Comparison of ENCODE assay signal across 22 cellular contexts in the genomic region with DNA sequence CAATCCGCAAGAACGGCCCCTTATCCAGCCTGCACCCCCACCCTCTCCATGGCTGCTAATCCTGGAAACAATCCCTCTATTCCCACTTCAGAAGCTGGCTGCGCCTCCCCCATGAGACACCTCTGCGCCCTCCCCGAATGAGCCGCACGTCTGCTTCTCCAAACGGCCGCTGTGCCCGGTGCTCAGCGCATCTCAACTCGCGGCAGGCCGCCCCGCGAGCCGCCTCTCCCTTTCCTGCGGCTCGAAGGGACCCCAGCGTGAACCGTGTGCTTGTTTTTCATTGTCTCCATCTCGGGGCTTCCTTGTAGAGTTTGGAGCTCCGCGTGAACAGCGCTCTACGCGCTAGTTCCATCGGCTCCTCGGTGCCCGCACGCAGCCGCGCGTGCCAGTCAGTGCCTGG. TPM values are rescaled to one million over a fixed set of nuclear protein-coding genes. Genes with fewer than 3 reads are reported as not detected.
A peak's percentile ranks its signal among the peaks of the same experiment; 100 is the strongest.
DNase-seq lines count a peak whose midpoint lies in the region; ATAC-seq, FAIRE-seq and TF ChIP-seq lines count a peak whose summit lies in the region.
"Had no signal": no experiment of that assay in that cellular context is flagged by ENCODE, and none has a peak within 500 bp of the region (broad histone marks: within the 10 kb centered on the region; RNA-seq: fewer than 3 reads in every experiment).

No MANE protein-coding gene starts in this region.

- peaks cover 3% of the 10 kb centered on the region for H3K27me3 Mint-ChIP-seq in activated T-helper 17 cell treated with anti-CD3 and anti-CD28 coated beads, Interleukin-2, amount 50 U/mL, for 72 hours

- H3K27me3 ChIP-seq in right atrium auricular region (no peaks in the 10 kb centered on the region), keratinocyte (ENCODE audit: control insufficient read depth, extremely low read depth, insufficient read depth, low read length) (no peaks in the 10 kb centered on the region)
- H3K27me3 ChIP-seq: pancreas had no signal

- ATAC-seq in Right ventricle myocardium superior (ENCODE audit: poor library complexity) (peak; percentile 9), HG03039 (IDR thresholded peaks at IDR 0.05; ENCODE audit: unreplicated experiment) (no peak)
- no peak for ATAC-seq in activated T-helper 17 cell treated with anti-CD3 and anti-CD28 coated beads, Interleukin-2, amount 50 U/mL, for 72 hours (replicated peaks)
- ATAC-seq: activated T-cell treated with anti-CD3 and anti-CD28 coated beads, Interleukin-2, amount 50 U/mL, for 4 hours; left cardiac atrium; Panc1 had no signal

- no peak overlapping the region for H3K27ac ChIP-seq in right atrium auricular region
- H3K27ac ChIP-seq in keratinocyte (ENCODE audit: control insufficient read depth, insufficient read depth, low read length): no peak overlapping the region
- H3K27ac ChIP-seq in substantia nigra (ENCODE audit: low read depth, low read length, poor library complexity, severe bottlenecking): peak overlapping the region; percentile 78
- H3K27ac ChIP-seq: pancreas had no signal

- H4K20me1 ChIP-seq in keratinocyte (ENCODE audit: control insufficient read depth, extremely low read depth, insufficient read depth, low read length): no peaks in the 10 kb centered on the region

- DNase-seq in Right ventricle myocardium superior: peak; percentile 20
- no peak for DNase-seq in right atrium auricular region (ENCODE audit: low spot score)
- no peak for DNase-seq in keratinocyte (ENCODE audit: low read depth, low spot score)
- peak in 5 of 49 donors; percentile 6 to 47 (median 14) for DNase-seq in substantia nigra (lab: John Stamatoyannopoulos, UW)
- DNase-seq in NCI-H510A treated with DMSO at 0.1 percent for 48 hours (lab: John Stamatoyannopoulos, UW): no peak
- no peak for DNase-seq in activated CD4-positive, alpha-beta T cell treated with anti-CD3 and anti-CD28 coated beads, Interleukin-2, amount 50 U/mL, for 4 hours
- DNase-seq: activated T-cell treated with anti-CD3 and anti-CD28 coated beads, Interleukin-2, amount 50 U/mL, for 4 hours; HCEC 1CT; Karpas-422; left cardiac atrium; NCI-H1105; NCI-H82; stimulated activated CD4-positive, alpha-beta T cell treated with anti-CD3 and anti-CD28 coated beads, Interleukin-4, amount 100 ng/mL, for 4 hours; stimulated activated CD8-positive, alpha-beta memory T cell treated with anti-CD3 and anti-CD28 coated beads, Interleukin-4, amount 100 ng/mL, for 48 hours had no signal

- TF ChIP-seq CTCF in right atrium auricular region (IDR thresholded peaks at IDR 0.05) (no peak), keratinocyte (optimal IDR thresholded peaks at IDR 0.05 in 1 of 3, IDR thresholded peaks at IDR 0.05 in 1 of 3, conservative IDR thresholded peaks at IDR 0.05 in 1 of 3; ENCODE audit: extremely low read depth in 1 of 3, insufficient read depth in 2 of 3, low read length in 3 of 3) (no peak)

- peaks cover 8% of the 10 kb centered on the region for H3K4me1 Mint-ChIP-seq in activated T-helper 17 cell treated with anti-CD3 and anti-CD28 coated beads, Interleukin-2, amount 50 U/mL, for 72 hours

- no peaks in the 10 kb centered on the region for H3K9me1 ChIP-seq in keratinocyte (ENCODE audit: control insufficient read depth, extremely low read depth, insufficient read depth, low read length)

- no peaks in the 10 kb centered on the region for H3K9me3 Mint-ChIP-seq in activated T-helper 17 cell treated with anti-CD3 and anti-CD28 coated beads, Interleukin-2, amount 50 U/mL, for 72 hours
- H3K9me3 Mint-ChIP-seq: activated T-cell treated with anti-CD3 and anti-CD28 coated beads, Interleukin-2, amount 50 U/mL, for 4 hours had no signal

- H3K9ac ChIP-seq in keratinocyte (ENCODE audit: control insufficient read depth, extremely low read depth, insufficient read depth, low read length): no peak overlapping the region

- H2AFZ ChIP-seq in keratinocyte (ENCODE audit: control insufficient read depth, low read length): peak overlapping the region; percentile 44

- H3K36me3 ChIP-seq in right atrium auricular region: no peaks in the 10 kb centered on the region
- H3K36me3 ChIP-seq in keratinocyte (ENCODE audit: control insufficient read depth in 2 of 2, extremely low read depth in 1 of 2, insufficient read depth in 2 of 2, low read length in 2 of 2): no peaks in the 10 kb centered on the region
- H3K36me3 ChIP-seq: pancreas had no signal

- H3K4me2 ChIP-seq in keratinocyte (ENCODE audit: control insufficient read depth, extremely low read depth, insufficient read depth, low read depth, low read length): peak overlapping the region; percentile 39
- H3K4me2 ChIP-seq: smooth muscle cell had no signal

- FAIRE-seq in keratinocyte (lab: Jason Lieb, UNC): no peak
- FAIRE-seq: colon, pancreas, TTC549 had no signal

- peaks cover 0 to 9% of the 10 kb centered on the region in 2 donors for H3K4me1 ChIP-seq in right atrium auricular region
- H3K4me1 ChIP-seq in keratinocyte (ENCODE audit: control insufficient read depth, extremely low read depth, insufficient read depth, low read length): peaks cover 30% of the 10 kb centered on the region
- H3K4me1 ChIP-seq: pancreas had no signal

- H3K27ac Mint-ChIP-seq in activated T-helper 17 cell treated with anti-CD3 and anti-CD28 coated beads, Interleukin-2, amount 50 U/mL, for 72 hours: no peak overlapping the region

- no peaks in the 10 kb centered on the region for H3K79me2 ChIP-seq in keratinocyte (ENCODE audit: control insufficient read depth, insufficient read depth, low read length)

- dilution Hi-C loops in keratinocyte (cut with MboI; ENCODE audit: extremely low pct_ligation_motif_present, low sequenced_read_pairs): no loop called here

- intact Hi-C loops in Right ventricle myocardium superior (cut with DNase I): no loop called here

- H3K36me3 Mint-ChIP-seq in activated T-helper 17 cell treated with anti-CD3 and anti-CD28 coated beads, Interleukin-2, amount 50 U/mL, for 72 hours (ENCODE audit: low read depth): no peaks in the 10 kb centered on the region

- peak overlapping the region; percentile 37 for H3K4me3 Mint-ChIP-seq in activated T-helper 17 cell treated with anti-CD3 and anti-CD28 coated beads, Interleukin-2, amount 50 U/mL, for 72 hours
- H3K4me3 Mint-ChIP-seq: activated T-cell treated with anti-CD3 and anti-CD28 coated beads, Interleukin-2, amount 50 U/mL, for 4 hours had no signal

- H3K4me3 ChIP-seq in right atrium auricular region (peak overlapping the region in 1 of 2 donors; percentile 21), keratinocyte (ENCODE audit: control insufficient read depth in 2 of 3, extremely low read depth in 1 of 3, insufficient read depth in 2 of 3, low read depth in 1 of 3, low read length in 3 of 3) (peak overlapping the region in 1 of 3 experiments; percentile 20)
- H3K4me3 ChIP-seq: pancreas, smooth muscle cell had no signal

- no peaks in the 10 kb centered on the region for H3K9me3 ChIP-seq in right atrium auricular region
- no peaks in the 10 kb centered on the region for H3K9me3 ChIP-seq in keratinocyte (ENCODE audit: control insufficient read depth, low read depth, low read length)
- H3K9me3 ChIP-seq: pancreas had no signal

RNA-seq across cellular contexts. Expression of gene FXYD4, which starts 20.8 kb away (rescaled TPM):
- not detected for total RNA-seq in Right ventricle myocardium superior
- not detected for total RNA-seq in right atrium auricular region
- total RNA-seq in activated T-helper 17 cell treated with anti-CD3 and anti-CD28 coated beads, Interleukin-2, amount 50 U/mL, for 72 hours: not detected
- polyA plus RNA-seq in keratinocyte: not detected in 3 replicates
- polyA plus RNA-seq in keratinocyte (2011; ENCODE audit: low read depth): not detected
- not detected in 2 replicates for polyA plus RNA-seq in keratinocyte (2011; cell fraction: cytosol; rRNA removed)
- polyA plus RNA-seq in keratinocyte (2011; cell fraction: nucleus; rRNA removed): not detected in 2 replicates
- polyA plus RNA-seq in keratinocyte (2012; ENCODE audit: low replicate concordance): not detected in 2 replicates
- not detected in 3 replicates for polyA minus RNA-seq in keratinocyte
- polyA minus RNA-seq in keratinocyte (2011; cell fraction: cytosol; rRNA and poly(A)+ RNA removed): not detected
- not detected in 2 replicates for polyA minus RNA-seq in keratinocyte (2011; cell fraction: nucleus; rRNA and poly(A)+ RNA removed)
- total RNA-seq: activated T-cell treated with anti-CD3 and anti-CD28 coated beads, Interleukin-2, amount 50 U/mL, for 4 hours; fibroblast of villous mesenchyme; left cardiac atrium; smooth muscle cell had no signal
- polyA plus RNA-seq: smooth muscle cell had no signal

RNA-seq across cellular contexts. Expression of gene HNRNPF, which starts 58.3 kb away (rescaled TPM):
- total RNA-seq in Right ventricle myocardium superior: 77.5 TPM
- 10 to 100 TPM; 57.8 to 78.7 TPM for total RNA-seq in right atrium auricular region
- 100 to 1,000 TPM; 306 to 483 TPM for total RNA-seq in activated T-helper 17 cell treated with anti-CD3 and anti-CD28 coated beads, Interleukin-2, amount 50 U/mL, for 72 hours
- polyA plus RNA-seq in keratinocyte: 164 to 238 TPM (median 230 TPM) in 3 replicates
- polyA plus RNA-seq in keratinocyte (2011; ENCODE audit: low read depth): 149 TPM
- polyA plus RNA-seq in keratinocyte (2011; cell fraction: cytosol; rRNA removed): 154 and 156 TPM in 2 replicates
- 171 and 186 TPM in 2 replicates for polyA plus RNA-seq in keratinocyte (2011; cell fraction: nucleus; rRNA removed)
- polyA plus RNA-seq in keratinocyte (2012; ENCODE audit: low replicate concordance): 128 and 184 TPM in 2 replicates
- polyA minus RNA-seq in keratinocyte: 160 to 224 TPM (median 169 TPM) in 3 replicates
- polyA minus RNA-seq in keratinocyte (2011; cell fraction: cytosol; rRNA and poly(A)+ RNA removed): 138 TPM
- polyA minus RNA-seq in keratinocyte (2011; cell fraction: nucleus; rRNA and poly(A)+ RNA removed): 79.5 and 115 TPM in 2 replicates
